8 cellular contexts compared by ENCODE assay signal in the genomic region with DNA sequence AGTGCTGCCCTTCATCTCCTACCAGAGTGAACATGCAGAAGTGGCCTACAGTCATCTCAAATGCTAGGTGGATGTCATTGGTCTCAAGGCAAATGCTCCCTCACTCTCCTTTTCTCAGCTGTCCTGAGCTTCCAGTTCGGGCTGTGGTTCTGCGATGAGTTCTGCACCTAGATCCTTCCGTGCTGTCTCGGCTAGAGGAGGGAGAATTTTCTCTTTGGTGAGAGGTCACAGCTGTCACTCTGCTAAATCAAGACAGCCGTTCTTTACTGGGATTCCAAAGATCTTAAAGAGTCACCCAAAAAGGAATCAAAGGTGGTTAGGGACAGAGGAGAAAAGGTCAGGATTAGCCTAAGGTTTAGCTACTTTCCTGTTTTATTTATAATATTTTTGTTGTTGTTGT. TPM values are rescaled to one million over a fixed set of nuclear protein-coding genes. Genes with fewer than 3 reads are reported as not detected.
DNase-seq lines count a peak whose midpoint lies in the region; ATAC-seq and TF ChIP-seq lines count a peak whose summit lies in the region.
"Had no signal": no experiment of that assay in that cellular context is flagged by ENCODE, and none has a peak within 500 bp of the region (broad histone marks: within the 10 kb centered on the region; RNA-seq: fewer than 3 reads in every experiment).

No MANE protein-coding gene starts in this region.

- H3K4me2 ChIP-seq in GM23248 (ENCODE audit: unreplicated experiment): peak overlapping the region; percentile 86

- H3K36me3 ChIP-seq in GM23248 (ENCODE audit: low read depth) (peaks cover 12% of the 10 kb centered on the region; the same call in 1 of the 2 replicates), RWPE2 (ENCODE audit: low read depth) (peaks cover 55% of the 10 kb centered on the region), gastrocnemius medialis (no peaks in the 10 kb centered on the region)

- no peaks in the 10 kb centered on the region for H3K9me3 ChIP-seq in GM23248 (ENCODE audit: low read depth)
- H3K9me3 ChIP-seq in RWPE2 (ENCODE audit: severe bottlenecking): no peaks in the 10 kb centered on the region
- H3K9me3 ChIP-seq in gastrocnemius medialis: no peaks in the 10 kb centered on the region

- H3K27ac ChIP-seq in GM23248 (peak overlapping the region; percentile 73), RWPE2 (ENCODE audit: poor library complexity, severe bottlenecking) (no peak overlapping the region), gastrocnemius medialis (peak overlapping the region; percentile 79 to 96 (median 88))

- no peak overlapping the region for H2AFZ ChIP-seq in GM23248

- TF ChIP-seq CTCF in RWPE2 (IDR thresholded peaks at IDR 0.05; ENCODE audit: poor library complexity, severe bottlenecking) (no peak), epithelial cell of esophagus (IDR thresholded peaks at IDR 0.05; ENCODE audit: insufficient read depth, low read depth, low read length, missing control alignments) (no peak), gastrocnemius medialis (IDR thresholded peaks at IDR 0.05 in 4 of 5, conservative IDR thresholded peaks at IDR 0.05 in 1 of 5) (no peak)

- no peaks in the 10 kb centered on the region for H3K9me2 ChIP-seq in GM23248 (ENCODE audit: insufficient read depth)

- ATAC-seq in RWPE2 (ENCODE audit: low read depth) (no peak), gastrocnemius medialis (no peak)

- H3K79me2 ChIP-seq in GM23248 (ENCODE audit: insufficient read depth): peaks cover 73% of the 10 kb centered on the region

- in situ Hi-C loops in GM23248 (cut with MboI): no loop called here
- in situ Hi-C loops in gastrocnemius medialis (cut with MboI; ENCODE audit: low sequenced_read_pairs in 4 of 4): no loop called here

- 61 to 69% methylated on average over 5 of the region's 5 CpGs for WGBS in GM23248 (ENCODE audit: low coverage in 1 of 2, low lambda C conversion rate in 2 of 2, missing lambda C conversion rate in 2 of 2), 2 experiments

- peak overlapping the region; percentile 92 for H3K4me3 ChIP-seq in GM23248
- peak overlapping the region; percentile 91 for H3K4me3 ChIP-seq in RWPE2 (ENCODE audit: severe bottlenecking)
- peak overlapping the region; percentile 84 for H3K4me3 ChIP-seq in epithelial cell of esophagus (ENCODE audit: low read length)
- H3K4me3 ChIP-seq in gastrocnemius medialis: peak overlapping the region; percentile 62 to 88 (median 74)

- H3K4me1 ChIP-seq in GM23248 (ENCODE audit: insufficient read depth) (peaks cover 31% of the 10 kb centered on the region), RWPE2 (ENCODE audit: insufficient read depth, poor library complexity, severe bottlenecking) (peaks cover 13% of the 10 kb centered on the region), gastrocnemius medialis (peaks cover 57 to 75% of the 10 kb centered on the region in 2 donors)

- no peak for TF ChIP-seq POLR2A in gastrocnemius medialis (IDR thresholded peaks at IDR 0.05)

- H4K20me1 ChIP-seq in GM23248 (ENCODE audit: insufficient read depth): peaks cover 11% of the 10 kb centered on the region; the same call in 1 of the 2 replicates

- peak overlapping the region; percentile 87 for H3K9ac ChIP-seq in GM23248

- intact Hi-C loops in gastrocnemius medialis (cut with DNase I; ENCODE audit: low total_unique reads): loop anchor here (5.0 kb wide), 3 partner anchors 219 to 521 kb away; a partner anchor contains a TSS

- H3K27me3 ChIP-seq in GM23248 (replicated peaks; ENCODE audit: insufficient read depth) (no peaks in the 10 kb centered on the region), RWPE2 (ENCODE audit: insufficient read depth, poor library complexity, severe bottlenecking) (no peaks in the 10 kb centered on the region), gastrocnemius medialis (no peaks in the 10 kb centered on the region)

- DNase-seq in GM23248 (no peak), RWPE2 (ENCODE audit: low spot score) (no peak), epithelial cell of esophagus (ENCODE audit: low read depth) (no peak), gastrocnemius medialis (no peak), NK-92 (lab: John Stamatoyannopoulos, UW; ENCODE audit: unreplicated experiment) (no peak), hippocampal formation (lab: John Stamatoyannopoulos, UW) (no peak)
- no peak for DNase-seq in stimulated activated CD4-positive, alpha-beta T cell treated with anti-CD3 and anti-CD28 coated beads, Interleukin-4, amount 100 ng/mL, for 4 hours
- DNase-seq: NCI-H226 had no signal

- peaks cover 28% of the 10 kb centered on the region for H3F3A ChIP-seq in GM23248 (ENCODE audit: insufficient read depth)

RNA-seq across cellular contexts. Expression of a gene that starts 2.9 kb away (rescaled TPM):
- 63.1 and 64.9 TPM in 2 replicates for total RNA-seq in GM23248 (2014; rRNA removed; shearing (Covaris generic))
- polyA plus RNA-seq in GM23248 (2016; fragmentation: Nextera tagmentation; extraction: Ambion mirVana): 16.8 and 17.0 TPM in 2 replicates
- total RNA-seq in gastrocnemius medialis: 10 to 100 TPM; 51.9 to 66.0 (median 57.3) TPM

RNA-seq across cellular contexts. Expression of a gene that starts 17.4 kb away (rescaled TPM):
- total RNA-seq in GM23248 (2014; rRNA removed; shearing (Covaris generic)): 0.43 and 0.51 TPM in 2 replicates
- polyA plus RNA-seq in GM23248 (2016; fragmentation: Nextera tagmentation; extraction: Ambion mirVana): 0.20 and 0.24 TPM in 2 replicates
- total RNA-seq in gastrocnemius medialis: 10 to 100 TPM in 3 of 4 donors, 1 to 10 TPM in 1; 2.4 to 46.7 (median 26.9) TPM
